Comparison of ENCODE assay signal across 12 cellular contexts in genomic region chr4:5365071-5366008, GRCh38.
DNase-seq lines count a peak whose midpoint lies in the region; ATAC-seq and TF ChIP-seq lines count a peak whose summit lies in the region.
"Had no signal": no experiment of that assay in that cellular context is flagged by ENCODE, and none has a peak within 500 bp of the region (broad histone marks: within the 10 kb centered on the region; RNA-seq: fewer than 3 reads in every experiment).

No MANE protein-coding gene starts in this region.

- DNase-seq in NCI-H748 (lab: John Stamatoyannopoulos, UW; ENCODE audit: unreplicated experiment) (peak; percentile 30), NCI-H748 treated with DMSO at 0.1 percent for 48 hours (lab: John Stamatoyannopoulos, UW) (no peak), RPMI7951 (ENCODE audit: low read depth) (peak; percentile 97), foreskin fibroblast (peak; percentile 2 to 9), upper lobe of right lung (no peak), right cardiac atrium (no peak)
- DNase-seq: activated T-cell treated with anti-CD3 and anti-CD28 coated beads, Interleukin-2, amount 50 U/mL, for 1 hour; AML-193; erythroblast; Peyer's patch had no signal

- ATAC-seq in upper lobe of right lung (peak; percentile 21), HG02870 (IDR thresholded peaks at IDR 0.05; ENCODE audit: unreplicated experiment) (no peak), right cardiac atrium (no peak), GM18861 (IDR thresholded peaks at IDR 0.05; ENCODE audit: unreplicated experiment) (no peak)

- no peaks in the 10 kb centered on the region for H3K9me3 ChIP-seq in upper lobe of right lung
- no peaks in the 10 kb centered on the region for H3K9me3 ChIP-seq in right cardiac atrium (ENCODE audit: control insufficient read depth, low read length)
- H3K9me3 ChIP-seq: Peyer's patch had no signal

- H3K27me3 ChIP-seq in upper lobe of right lung (no peaks in the 10 kb centered on the region), right cardiac atrium (ENCODE audit: control insufficient read depth, insufficient read depth) (no peaks in the 10 kb centered on the region)
- H3K27me3 ChIP-seq: Peyer's patch had no signal

- H3K4me3 ChIP-seq in foreskin fibroblast (ENCODE audit: low read depth in 1 of 2, low read length in 2 of 2) (no peak overlapping the region), upper lobe of right lung (no peak overlapping the region), right cardiac atrium (ENCODE audit: low read length) (no peak overlapping the region)
- H3K4me3 ChIP-seq: Peyer's patch had no signal

- no peaks in the 10 kb centered on the region for H3K36me3 ChIP-seq in upper lobe of right lung
- H3K36me3 ChIP-seq: Peyer's patch had no signal

- H3K27ac ChIP-seq in upper lobe of right lung (no peak overlapping the region), right cardiac atrium (ENCODE audit: low read length) (no peak overlapping the region)
- H3K27ac ChIP-seq: Peyer's patch had no signal

- 59% methylated on average over 12 of the region's 12 CpGs for WGBS in right cardiac atrium

- H3K4me1 ChIP-seq in upper lobe of right lung = no peaks in the 10 kb centered on the region
- no peaks in the 10 kb centered on the region for H3K4me1 ChIP-seq in right cardiac atrium (ENCODE audit: control insufficient read depth, insufficient read depth, low read length)
- H3K4me1 ChIP-seq: Peyer's patch had no signal

- intact Hi-C loops in upper lobe of right lung (cut with DNase I) = no loop called here
- intact Hi-C loops in right cardiac atrium (cut with DNase I) = no loop called here

- TF ChIP-seq CTCF in foreskin fibroblast (IDR thresholded peaks at IDR 0.05; ENCODE audit: low read depth, low read length) (no peak), upper lobe of right lung (IDR thresholded peaks at IDR 0.05) (no peak)

Comparison
In these comparisons a context has a peak if more than half of its experiments do, and no peak if none do; other contexts are left out.
1. DNase-seq: peak in NCI-H748 (single experiment), RPMI7951 (single experiment) and foreskin fibroblast (2 of 2); none in NCI-H748 treated with DMSO at 0.1 percent for 48 hours (single experiment), upper lobe of right lung (single experiment) and right cardiac atrium (0 of 3).